14 cellular contexts compared by ENCODE assay signal in genomic region chr12:15256760-15257159, GRCh38. TPM values are rescaled to one million over a fixed set of nuclear protein-coding genes. Genes with fewer than 3 reads are reported as not detected.
DNase-seq lines count a peak whose midpoint lies in the region; ATAC-seq and TF ChIP-seq lines count a peak whose summit lies in the region.
"Had no signal": no experiment of that assay in that cellular context is flagged by ENCODE, and none has a peak within 500 bp of the region (broad histone marks: within the 10 kb centered on the region; RNA-seq: fewer than 3 reads in every experiment).

No MANE protein-coding gene starts in this region.

- H3K27me3 Mint-ChIP-seq in glutamatergic neuron (ENCODE audit: unreplicated experiment), result no peaks in the 10 kb centered on the region

- DNase-seq in AG10803 (ENCODE audit: low read depth), result peak; percentile 66
- peak; percentile 42 to 75 for DNase-seq in NCI-H2081 (lab: John Stamatoyannopoulos, UW)
- DNase-seq in fibroblast of pulmonary artery (ENCODE audit: low read depth), result peak; percentile 71
- DNase-seq in omental fat pad (ENCODE audit: low spot score), result no peak
- no peak for DNase-seq in glutamatergic neuron
- no peak for DNase-seq in T-helper 9 cell
- no peak for DNase-seq in MG63
- DNase-seq: activated CD8-positive, alpha-beta memory T cell treated with anti-CD3 and anti-CD28 coated beads, Interleukin-2, amount 50 U/mL, for 4 hours; DMS153; dorsolateral prefrontal cortex; KBM-7 had no signal

- H3K4me3 ChIP-seq in AG10803 (ENCODE audit: low read length) (no peak overlapping the region), fibroblast of pulmonary artery (replicated peaks; ENCODE audit: low read depth, low read length) (no peak overlapping the region), MG63 (no peak overlapping the region)
- H3K4me3 ChIP-seq: dorsolateral prefrontal cortex had no signal

- peaks cover 8% of the 10 kb centered on the region for H3K27me3 ChIP-seq in MG63

- TF ChIP-seq CTCF in AG10803 (conservative IDR thresholded peaks at IDR 0.05; ENCODE audit: low read length) (no peak), fibroblast of pulmonary artery (IDR thresholded peaks at IDR 0.05; ENCODE audit: low read length, missing control alignments) (no peak), omental fat pad (IDR thresholded peaks at IDR 0.05) (no peak), glutamatergic neuron (IDR thresholded peaks at IDR 0.05; ENCODE audit: partially characterized antibody, unreplicated experiment) (no peak)

- H3K4me3 Mint-ChIP-seq in glutamatergic neuron (ENCODE audit: unreplicated experiment), result no peak overlapping the region
- H3K4me3 Mint-ChIP-seq: activated naive CD8-positive, alpha-beta T cell; WTC11 had no signal

- H3K9me3 Mint-ChIP-seq in glutamatergic neuron (ENCODE audit: unreplicated experiment), result no peaks in the 10 kb centered on the region
- H3K9me3 Mint-ChIP-seq: WTC11 had no signal

- H3K4me1 Mint-ChIP-seq in glutamatergic neuron (ENCODE audit: low read depth, unreplicated experiment), result no peaks in the 10 kb centered on the region

- peak; percentile 71 for ATAC-seq in omental fat pad (ENCODE audit: low FRiP score)
- ATAC-seq in HG02852 (IDR thresholded peaks at IDR 0.05; ENCODE audit: unreplicated experiment), result no peak
- ATAC-seq: WTC11 had no signal

- H3K36me3 ChIP-seq in MG63, result no peaks in the 10 kb centered on the region

- 0 out of 2 replicates have a peak, but pooled peaks cover 6% of the 10 kb centered on the region for H3K9me3 ChIP-seq in MG63

- H3K36me3 Mint-ChIP-seq in glutamatergic neuron (ENCODE audit: unreplicated experiment), result no peaks in the 10 kb centered on the region
- H3K36me3 Mint-ChIP-seq: WTC11 had no signal

- H3K27ac Mint-ChIP-seq in glutamatergic neuron (ENCODE audit: unreplicated experiment), result no peak overlapping the region
- H3K27ac Mint-ChIP-seq: activated naive CD8-positive, alpha-beta T cell; WTC11 had no signal

RNA-seq across cellular contexts. Expression of gene RERG, which starts 35.5 kb away (rescaled TPM):
- total RNA-seq in omental fat pad (10 to 100 TPM in 3 of 4 donors, 1 to 10 TPM in 1; 9.6 to 84.4 (median 36.4) TPM), glutamatergic neuron (ENCODE audit: unreplicated experiment) (not detected)
- not detected in 2 replicates for total RNA-seq in MG63 (2014; rRNA removed; shearing (Covaris generic); ENCODE audit: low replicate concordance)

Comparison
In these comparisons a context has a peak if more than half of its experiments do, and no peak if none do; other contexts are left out.
1. DNase-seq: peak in AG10803 (single experiment), NCI-H2081 (2 of 2) and fibroblast of pulmonary artery (single experiment); none in omental fat pad (single experiment), glutamatergic neuron (single experiment), T-helper 9 cell (single experiment) and MG63 (single experiment).